ENCODE assay signal across 27 cellular contexts in the genomic region with DNA sequence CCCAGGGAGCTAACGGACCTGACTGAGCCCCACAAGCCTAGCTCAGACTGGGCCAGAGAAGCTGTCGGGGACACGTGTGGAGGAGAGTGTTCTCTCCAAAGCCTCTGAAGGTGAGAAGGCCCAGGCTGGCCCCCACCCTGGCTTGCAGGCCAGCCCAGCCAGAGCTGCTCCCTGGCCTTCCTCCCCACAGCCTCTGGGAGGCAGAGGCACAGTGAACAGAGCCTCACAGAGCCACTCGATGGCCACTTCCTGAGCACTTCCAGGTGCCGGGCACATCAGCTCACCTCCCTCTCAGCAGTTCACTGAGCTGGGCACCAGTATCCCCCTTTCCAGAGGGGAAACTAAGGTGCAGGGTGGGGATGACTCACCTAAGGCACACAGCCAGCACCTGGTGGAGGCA.
"Had no signal": no experiment of that assay in that cellular context is flagged by ENCODE, and none has a peak within 500 bp of the region (broad histone marks: within the 10 kb centered on the region; RNA-seq: fewer than 3 reads in every experiment).

No MANE protein-coding gene starts in this region.

- H3K4me3 ChIP-seq: left lung, lower lobe of right lung, ovary, right atrium auricular region, skin epidermis, stomach, testis, thyroid gland, transverse colon, upper lobe of left lung, vagina had no signal

- H3K9me3 ChIP-seq: left lung, lower lobe of right lung, neutrophil, ovary, right atrium auricular region, stomach, testis, thyroid gland, transverse colon, upper lobe of left lung, vagina had no signal

- H3K27me3 ChIP-seq: ovary, right atrium auricular region, testis, thyroid gland, upper lobe of left lung, vagina had no signal

- H3K27ac ChIP-seq: left lung, lower lobe of right lung, neutrophil, ovary, right atrium auricular region, skin epidermis, stomach, testis, thyroid gland, transverse colon, upper lobe of left lung, vagina had no signal

- H3K36me3 ChIP-seq: left lung, lower lobe of right lung, neutrophil, ovary, right atrium auricular region, stomach, thyroid gland, transverse colon, upper lobe of left lung, vagina had no signal

- ATAC-seq: left colon; left lung; lower lobe of right lung; naive thymus-derived CD8-positive, alpha-beta T cell; sciatic nerve; stimulated activated naive B cell treated with anti-CD40 and anti-IgM and Interleukin-4, amounts not matched to agents 10 μg/mL and 1 μg/mL and 100 μg/mL, for 72 hours; stimulated activated naive CD8-positive, alpha-beta T cell treated with anti-CD3 and anti-CD28 coated beads, Interleukin-15, Interleukin-2, amounts not matched to agents 100 U/mL and 50 U/mL, for 24 hours had no signal

- DNase-seq: hypothalamus; immature natural killer cell; kidney; left colon; lower lobe of right lung; mammary epithelial cell; mesenchymal stem cell; naive thymus-derived CD8-positive, alpha-beta T cell; occipital lobe; ovary; stimulated activated CD4-positive, alpha-beta T cell treated with anti-CD3 and anti-CD28 coated beads, Interleukin-12 subunit alpha, Interleukin-12 subunit beta, amount 100 ng/mL, for 4 hours; stimulated activated CD4-positive, alpha-beta T cell treated with anti-CD3 and anti-CD28 coated beads, Interleukin-15, amount 100 ng/mL, for 24 hours; stimulated activated CD4-positive, alpha-beta T cell treated with anti-CD3 and anti-CD28 coated beads, Interleukin-2, amount 100 ng/mL, for 24 hours; stimulated activated CD4-positive, alpha-beta T cell treated with anti-CD3 and anti-CD28 coated beads, Interleukin-4, amount 100 ng/mL, for 1 hour; stimulated activated naive B cell treated with anti-CD40 and anti-IgM and Interleukin-4, amounts not matched to agents 10 μg/mL and 1 μg/mL and 100 μg/mL, for 72 hours; stimulated activated naive CD8-positive, alpha-beta T cell treated with anti-CD3 and anti-CD28 coated beads, Interleukin-15, Interleukin-2, amounts not matched to agents 100 U/mL and 50 U/mL, for 24 hours; stomach; testis; thyroid gland; transverse colon; upper lobe of left lung had no signal

- H3K4me1 ChIP-seq: left lung, lower lobe of right lung, stomach, testis, thyroid gland, transverse colon, upper lobe of left lung, vagina had no signal
